Comparison of ENCODE assay signal across 1 cellular context in the genomic region with DNA sequence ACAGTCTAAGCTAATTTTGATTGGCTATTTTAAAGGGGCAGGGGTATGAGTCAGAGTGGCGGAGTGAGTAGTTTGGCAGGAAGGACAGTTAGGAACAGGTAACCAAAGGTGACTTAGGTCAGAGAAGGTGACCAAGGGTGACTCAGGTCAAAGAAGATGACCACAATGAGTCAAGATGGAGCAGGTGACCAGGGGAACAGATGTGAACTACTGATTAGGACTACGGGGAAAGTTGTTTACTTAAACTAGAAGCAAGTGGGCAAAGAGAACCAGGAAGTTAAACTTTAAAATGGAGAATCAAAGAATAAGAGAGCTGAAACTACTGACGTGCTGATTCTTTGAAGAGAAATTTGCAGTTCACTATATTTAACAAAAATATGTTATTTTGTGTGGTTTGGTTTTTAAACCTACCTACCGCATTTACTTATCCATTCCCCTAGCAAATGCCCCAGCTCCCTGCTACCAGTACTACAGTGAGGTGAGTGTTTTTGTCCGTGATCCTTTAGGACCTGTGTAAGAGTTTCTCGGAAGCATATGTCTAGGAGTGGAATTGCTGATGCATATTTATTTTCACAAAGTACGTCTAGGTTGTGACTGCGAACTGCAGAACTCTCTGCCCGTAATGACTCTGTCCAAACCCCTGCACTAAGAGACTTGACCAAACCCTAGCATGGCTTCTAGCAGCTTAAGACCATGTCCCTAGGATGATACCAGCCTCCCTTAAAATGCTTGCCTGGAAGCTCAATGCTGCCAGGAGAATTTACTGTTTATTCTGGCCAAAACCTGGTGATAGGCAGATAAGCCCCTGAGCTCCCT.
A peak's percentile ranks its signal among the peaks of the same experiment; 100 is the strongest.
TF ChIP-seq lines count a peak whose summit lies in the region.

No MANE protein-coding gene starts in this region.

TF ChIP-seq in K562, 482 proteins besides CTCF, POLR2A, EP300 and RAD21 (continued from another document and continues in another):
- TF ChIP-seq ETV1 (tag; conservative IDR thresholded peaks at IDR 0.05; ENCODE audit: low read depth) (0 out of 2 replicates have a peak, but pooled peaks have one; percentile 7), ZNF316 (IDR thresholded peaks at IDR 0.05) (peak; percentile 86), CTBP1 (IDR thresholded peaks at IDR 0.05; ENCODE audit: borderline replicate concordance) (peak; percentile 99), FOXK2 (conservative IDR thresholded peaks at IDR 0.05 in 1 of 2, IDR thresholded peaks at IDR 0.05 in 1 of 2; ENCODE audit: low read depth in 2 of 2) (peak; percentile 91 to 93), FOSL1 (tag; conservative IDR thresholded peaks at IDR 0.05) (peak; percentile 99), ZEB2 (IDR thresholded peaks at IDR 0.05) (peak; percentile 100), TAL1 (IDR thresholded peaks at IDR 0.05) (peak; percentile 86), JUND (IDR thresholded peaks at IDR 0.05; ENCODE audit: borderline replicate concordance, low read depth, low read length) (peak; percentile 94), JUND (tag; IDR thresholded peaks at IDR 0.05; ENCODE audit: borderline replicate concordance, low read depth, low read length) (peak; percentile 92; the same call in 2 of the 3 replicates), ZNF175 (CRISPR knock-in tag; IDR thresholded peaks at IDR 0.05; ENCODE audit: low read depth) (0 out of 2 replicates have a peak, but pooled peaks have one; percentile 36), SMARCC2 (IDR thresholded peaks at IDR 0.05; ENCODE audit: low read depth) (peak; percentile 74; the same call in 1 of the 2 replicates), ZNF282 (CRISPR knock-in tag; IDR thresholded peaks at IDR 0.05) (no peak), CBFA2T2 (conservative IDR thresholded peaks at IDR 0.05) (peak; percentile 69), NONO (IDR thresholded peaks at IDR 0.05; ENCODE audit: low read depth in 2 of 2, low read length in 1 of 2) (0 out of 4 replicates have a peak, but pooled peaks of 1 of the 2 experiments have one; percentile 8), KLF13 (tag; IDR thresholded peaks at IDR 0.05; ENCODE audit: borderline replicate concordance, low read depth) (no peak), RNF2 (IDR thresholded peaks at IDR 0.05) (peak; percentile 62; the same call in 1 of the 2 replicates), NFIC (IDR thresholded peaks at IDR 0.05) (peak; percentile 20; the same call in 1 of the 2 replicates), FOXA1 (IDR thresholded peaks at IDR 0.05; ENCODE audit: borderline replicate concordance) (no peak), TCFL5 (CRISPR knock-in tag; conservative IDR thresholded peaks at IDR 0.05) (no peak), FOXM1 (IDR thresholded peaks at IDR 0.05; ENCODE audit: low read depth) (peak; percentile 82), FOXM1 (CRISPR knock-in tag; IDR thresholded peaks at IDR 0.05; ENCODE audit: low read depth) (no peak), ETV5 (CRISPR knock-in tag; IDR thresholded peaks at IDR 0.05; ENCODE audit: low read depth) (peak; percentile 45; the same call in 1 of the 2 replicates), ZNF197 (CRISPR knock-in tag; IDR thresholded peaks at IDR 0.05; ENCODE audit: low read depth) (peak; percentile 74; the same call in 1 of the 2 replicates), SMARCB1 (IDR thresholded peaks at IDR 0.05; ENCODE audit: insufficient read length, low read depth) (no peak), NR2C1 (IDR thresholded peaks at IDR 0.05) (peak; percentile 39; the same call in 1 of the 2 replicates), NR2C1 (tag; IDR thresholded peaks at IDR 0.05) (peak; percentile 48; the same call in 1 of the 2 replicates), PYGO2 (tag; IDR thresholded peaks at IDR 0.05) (peak; percentile 31; the same call in 1 of the 2 replicates), HDGF (IDR thresholded peaks at IDR 0.05) (no peak), MAZ (CRISPR knock-in tag; conservative IDR thresholded peaks at IDR 0.05 in 1 of 2, IDR thresholded peaks at IDR 0.05 in 1 of 2) (peak; percentile 16 to 30; a peak in 1 of 4 replicates)
- TF ChIP-seq, protein P1, sequence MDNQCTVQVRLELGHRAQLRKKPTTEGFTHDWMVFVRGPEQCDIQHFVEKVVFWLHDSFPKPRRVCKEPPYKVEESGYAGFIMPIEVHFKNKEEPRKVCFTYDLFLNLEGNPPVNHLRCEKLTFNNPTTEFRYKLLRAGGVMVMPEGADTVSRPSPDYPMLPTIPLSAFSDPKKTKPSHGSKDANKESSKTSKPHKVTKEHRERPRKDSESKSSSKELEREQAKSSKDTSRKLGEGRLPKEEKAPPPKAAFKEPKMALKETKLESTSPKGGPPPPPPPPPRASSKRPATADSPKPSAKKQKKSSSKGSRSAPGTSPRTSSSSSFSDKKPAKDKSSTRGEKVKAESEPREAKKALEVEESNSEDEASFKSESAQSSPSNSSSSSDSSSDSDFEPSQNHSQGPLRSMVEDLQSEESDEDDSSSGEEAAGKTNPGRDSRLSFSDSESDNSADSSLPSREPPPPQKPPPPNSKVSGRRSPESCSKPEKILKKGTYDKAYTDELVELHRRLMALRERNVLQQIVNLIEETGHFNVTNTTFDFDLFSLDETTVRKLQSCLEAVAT (IDR thresholded peaks at IDR 0.05), result peak in 1 of 2 experiments; percentile 95; a peak in 2 of 4 replicates
- TF ChIP-seq, protein P2, sequence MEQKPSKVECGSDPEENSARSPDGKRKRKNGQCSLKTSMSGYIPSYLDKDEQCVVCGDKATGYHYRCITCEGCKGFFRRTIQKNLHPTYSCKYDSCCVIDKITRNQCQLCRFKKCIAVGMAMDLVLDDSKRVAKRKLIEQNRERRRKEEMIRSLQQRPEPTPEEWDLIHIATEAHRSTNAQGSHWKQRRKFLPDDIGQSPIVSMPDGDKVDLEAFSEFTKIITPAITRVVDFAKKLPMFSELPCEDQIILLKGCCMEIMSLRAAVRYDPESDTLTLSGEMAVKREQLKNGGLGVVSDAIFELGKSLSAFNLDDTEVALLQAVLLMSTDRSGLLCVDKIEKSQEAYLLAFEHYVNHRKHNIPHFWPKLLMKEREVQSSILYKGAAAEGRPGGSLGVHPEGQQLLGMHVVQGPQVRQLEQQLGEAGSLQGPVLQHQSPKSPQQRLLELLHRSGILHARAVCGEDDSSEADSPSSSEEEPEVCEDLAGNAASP (IDR thresholded peaks at IDR 0.05), result peak; percentile 52; the same call in 1 of the 2 replicates
- TF ChIP-seq, protein P3, sequence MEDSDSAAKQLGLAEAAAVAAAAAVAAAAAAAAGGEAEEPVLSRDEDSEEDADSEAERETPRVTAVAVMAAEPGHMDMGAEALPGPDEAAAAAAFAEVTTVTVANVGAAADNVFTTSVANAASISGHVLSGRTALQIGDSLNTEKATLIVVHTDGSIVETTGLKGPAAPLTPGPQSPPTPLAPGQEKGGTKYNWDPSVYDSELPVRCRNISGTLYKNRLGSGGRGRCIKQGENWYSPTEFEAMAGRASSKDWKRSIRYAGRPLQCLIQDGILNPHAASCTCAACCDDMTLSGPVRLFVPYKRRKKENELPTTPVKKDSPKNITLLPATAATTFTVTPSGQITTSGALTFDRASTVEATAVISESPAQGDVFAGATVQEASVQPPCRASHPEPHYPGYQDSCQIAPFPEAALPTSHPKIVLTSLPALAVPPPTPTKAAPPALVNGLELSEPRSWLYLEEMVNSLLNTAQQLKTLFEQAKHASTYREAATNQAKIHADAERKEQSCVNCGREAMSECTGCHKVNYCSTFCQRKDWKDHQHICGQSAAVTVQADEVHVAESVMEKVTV (CRISPR knock-in tag; IDR thresholded peaks at IDR 0.05), result no peak
- TF ChIP-seq, protein P4, sequence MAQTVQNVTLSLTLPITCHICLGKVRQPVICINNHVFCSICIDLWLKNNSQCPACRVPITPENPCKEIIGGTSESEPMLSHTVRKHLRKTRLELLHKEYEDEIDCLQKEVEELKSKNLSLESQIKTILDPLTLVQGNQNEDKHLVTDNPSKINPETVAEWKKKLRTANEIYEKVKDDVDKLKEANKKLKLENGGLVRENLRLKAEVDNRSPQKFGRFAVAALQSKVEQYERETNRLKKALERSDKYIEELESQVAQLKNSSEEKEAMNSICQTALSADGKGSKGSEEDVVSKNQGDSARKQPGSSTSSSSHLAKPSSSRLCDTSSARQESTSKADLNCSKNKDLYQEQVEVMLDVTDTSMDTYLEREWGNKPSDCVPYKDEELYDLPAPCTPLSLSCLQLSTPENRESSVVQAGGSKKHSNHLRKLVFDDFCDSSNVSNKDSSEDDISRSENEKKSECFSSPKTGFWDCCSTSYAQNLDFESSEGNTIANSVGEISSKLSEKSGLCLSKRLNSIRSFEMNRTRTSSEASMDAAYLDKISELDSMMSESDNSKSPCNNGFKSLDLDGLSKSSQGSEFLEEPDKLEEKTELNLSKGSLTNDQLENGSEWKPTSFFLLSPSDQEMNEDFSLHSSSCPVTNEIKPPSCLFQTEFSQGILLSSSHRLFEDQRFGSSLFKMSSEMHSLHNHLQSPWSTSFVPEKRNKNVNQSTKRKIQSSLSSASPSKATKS (CRISPR knock-in tag; IDR thresholded peaks at IDR 0.05), result no peak
- TF ChIP-seq, protein P5, sequence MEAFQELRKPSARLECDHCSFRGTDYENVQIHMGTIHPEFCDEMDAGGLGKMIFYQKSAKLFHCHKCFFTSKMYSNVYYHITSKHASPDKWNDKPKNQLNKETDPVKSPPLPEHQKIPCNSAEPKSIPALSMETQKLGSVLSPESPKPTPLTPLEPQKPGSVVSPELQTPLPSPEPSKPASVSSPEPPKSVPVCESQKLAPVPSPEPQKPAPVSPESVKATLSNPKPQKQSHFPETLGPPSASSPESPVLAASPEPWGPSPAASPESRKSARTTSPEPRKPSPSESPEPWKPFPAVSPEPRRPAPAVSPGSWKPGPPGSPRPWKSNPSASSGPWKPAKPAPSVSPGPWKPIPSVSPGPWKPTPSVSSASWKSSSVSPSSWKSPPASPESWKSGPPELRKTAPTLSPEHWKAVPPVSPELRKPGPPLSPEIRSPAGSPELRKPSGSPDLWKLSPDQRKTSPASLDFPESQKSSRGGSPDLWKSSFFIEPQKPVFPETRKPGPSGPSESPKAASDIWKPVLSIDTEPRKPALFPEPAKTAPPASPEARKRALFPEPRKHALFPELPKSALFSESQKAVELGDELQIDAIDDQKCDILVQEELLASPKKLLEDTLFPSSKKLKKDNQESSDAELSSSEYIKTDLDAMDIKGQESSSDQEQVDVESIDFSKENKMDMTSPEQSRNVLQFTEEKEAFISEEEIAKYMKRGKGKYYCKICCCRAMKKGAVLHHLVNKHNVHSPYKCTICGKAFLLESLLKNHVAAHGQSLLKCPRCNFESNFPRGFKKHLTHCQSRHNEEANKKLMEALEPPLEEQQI (IDR thresholded peaks at IDR 0.05), result peak; percentile 83
- TF ChIP-seq, protein P6, sequence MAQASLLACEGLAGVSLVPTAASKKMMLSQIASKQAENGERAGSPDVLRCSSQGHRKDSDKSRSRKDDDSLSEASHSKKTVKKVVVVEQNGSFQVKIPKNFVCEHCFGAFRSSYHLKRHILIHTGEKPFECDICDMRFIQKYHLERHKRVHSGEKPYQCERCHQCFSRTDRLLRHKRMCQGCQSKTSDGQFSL (CRISPR knock-in tag; IDR thresholded peaks at IDR 0.05), result no peak
- TF ChIP-seq, protein P6 (tag; IDR thresholded peaks at IDR 0.05), result peak in 1 of 2 experiments; percentile 69; a peak in 1 of 4 replicates
- TF ChIP-seq, protein P7, sequence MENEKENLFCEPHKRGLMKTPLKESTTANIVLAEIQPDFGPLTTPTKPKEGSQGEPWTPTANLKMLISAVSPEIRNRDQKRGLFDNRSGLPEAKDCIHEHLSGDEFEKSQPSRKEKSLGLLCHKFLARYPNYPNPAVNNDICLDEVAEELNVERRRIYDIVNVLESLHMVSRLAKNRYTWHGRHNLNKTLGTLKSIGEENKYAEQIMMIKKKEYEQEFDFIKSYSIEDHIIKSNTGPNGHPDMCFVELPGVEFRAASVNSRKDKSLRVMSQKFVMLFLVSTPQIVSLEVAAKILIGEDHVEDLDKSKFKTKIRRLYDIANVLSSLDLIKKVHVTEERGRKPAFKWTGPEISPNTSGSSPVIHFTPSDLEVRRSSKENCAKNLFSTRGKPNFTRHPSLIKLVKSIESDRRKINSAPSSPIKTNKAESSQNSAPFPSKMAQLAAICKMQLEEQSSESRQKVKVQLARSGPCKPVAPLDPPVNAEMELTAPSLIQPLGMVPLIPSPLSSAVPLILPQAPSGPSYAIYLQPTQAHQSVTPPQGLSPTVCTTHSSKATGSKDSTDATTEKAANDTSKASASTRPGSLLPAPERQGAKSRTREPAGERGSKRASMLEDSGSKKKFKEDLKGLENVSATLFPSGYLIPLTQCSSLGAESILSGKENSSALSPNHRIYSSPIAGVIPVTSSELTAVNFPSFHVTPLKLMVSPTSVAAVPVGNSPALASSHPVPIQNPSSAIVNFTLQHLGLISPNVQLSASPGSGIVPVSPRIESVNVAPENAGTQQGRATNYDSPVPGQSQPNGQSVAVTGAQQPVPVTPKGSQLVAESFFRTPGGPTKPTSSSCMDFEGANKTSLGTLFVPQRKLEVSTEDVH (IDR thresholded peaks at IDR 0.05; ENCODE audit: low read depth, partially characterized antibody), result peak; percentile 37
- TF ChIP-seq, protein P8, sequence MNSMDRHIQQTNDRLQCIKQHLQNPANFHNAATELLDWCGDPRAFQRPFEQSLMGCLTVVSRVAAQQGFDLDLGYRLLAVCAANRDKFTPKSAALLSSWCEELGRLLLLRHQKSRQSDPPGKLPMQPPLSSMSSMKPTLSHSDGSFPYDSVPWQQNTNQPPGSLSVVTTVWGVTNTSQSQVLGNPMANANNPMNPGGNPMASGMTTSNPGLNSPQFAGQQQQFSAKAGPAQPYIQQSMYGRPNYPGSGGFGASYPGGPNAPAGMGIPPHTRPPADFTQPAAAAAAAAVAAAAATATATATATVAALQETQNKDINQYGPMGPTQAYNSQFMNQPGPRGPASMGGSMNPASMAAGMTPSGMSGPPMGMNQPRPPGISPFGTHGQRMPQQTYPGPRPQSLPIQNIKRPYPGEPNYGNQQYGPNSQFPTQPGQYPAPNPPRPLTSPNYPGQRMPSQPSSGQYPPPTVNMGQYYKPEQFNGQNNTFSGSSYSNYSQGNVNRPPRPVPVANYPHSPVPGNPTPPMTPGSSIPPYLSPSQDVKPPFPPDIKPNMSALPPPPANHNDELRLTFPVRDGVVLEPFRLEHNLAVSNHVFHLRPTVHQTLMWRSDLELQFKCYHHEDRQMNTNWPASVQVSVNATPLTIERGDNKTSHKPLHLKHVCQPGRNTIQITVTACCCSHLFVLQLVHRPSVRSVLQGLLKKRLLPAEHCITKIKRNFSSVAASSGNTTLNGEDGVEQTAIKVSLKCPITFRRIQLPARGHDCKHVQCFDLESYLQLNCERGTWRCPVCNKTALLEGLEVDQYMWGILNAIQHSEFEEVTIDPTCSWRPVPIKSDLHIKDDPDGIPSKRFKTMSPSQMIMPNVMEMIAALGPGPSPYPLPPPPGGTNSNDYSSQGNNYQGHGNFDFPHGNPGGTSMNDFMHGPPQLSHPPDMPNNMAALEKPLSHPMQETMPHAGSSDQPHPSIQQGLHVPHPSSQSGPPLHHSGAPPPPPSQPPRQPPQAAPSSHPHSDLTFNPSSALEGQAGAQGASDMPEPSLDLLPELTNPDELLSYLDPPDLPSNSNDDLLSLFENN (IDR thresholded peaks at IDR 0.05; ENCODE audit: low read depth in 2 of 2, low read length in 2 of 2), result 0 out of 4 replicates have a peak, but pooled peaks of 1 of the 2 experiments have one; percentile 57
- TF ChIP-seq, protein P9, sequence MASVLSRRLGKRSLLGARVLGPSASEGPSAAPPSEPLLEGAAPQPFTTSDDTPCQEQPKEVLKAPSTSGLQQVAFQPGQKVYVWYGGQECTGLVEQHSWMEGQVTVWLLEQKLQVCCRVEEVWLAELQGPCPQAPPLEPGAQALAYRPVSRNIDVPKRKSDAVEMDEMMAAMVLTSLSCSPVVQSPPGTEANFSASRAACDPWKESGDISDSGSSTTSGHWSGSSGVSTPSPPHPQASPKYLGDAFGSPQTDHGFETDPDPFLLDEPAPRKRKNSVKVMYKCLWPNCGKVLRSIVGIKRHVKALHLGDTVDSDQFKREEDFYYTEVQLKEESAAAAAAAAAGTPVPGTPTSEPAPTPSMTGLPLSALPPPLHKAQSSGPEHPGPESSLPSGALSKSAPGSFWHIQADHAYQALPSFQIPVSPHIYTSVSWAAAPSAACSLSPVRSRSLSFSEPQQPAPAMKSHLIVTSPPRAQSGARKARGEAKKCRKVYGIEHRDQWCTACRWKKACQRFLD (CRISPR knock-in tag; IDR thresholded peaks at IDR 0.05), result peak; percentile 66
